ENCODE assay signal across 14 cellular contexts in genomic region chr1:100445565-100445964, GRCh38.
A peak's percentile ranks its signal among the peaks of the same experiment; 100 is the strongest.
DNase-seq lines count a peak whose midpoint lies in the region; ATAC-seq and TF ChIP-seq lines count a peak whose summit lies in the region.
"Had no signal": no experiment of that assay in that cellular context is flagged by ENCODE, and none has a peak within 500 bp of the region (broad histone marks: within the 10 kb centered on the region; RNA-seq: fewer than 3 reads in every experiment).

No MANE protein-coding gene starts in this region.

- H3K4me3 ChIP-seq in trophoblast cell (ENCODE audit: low read depth, low read length) = no peak overlapping the region
- no peak overlapping the region for H3K4me3 ChIP-seq in right lobe of liver
- no peak overlapping the region for H3K4me3 ChIP-seq in left lung
- H3K4me3 ChIP-seq: dorsolateral prefrontal cortex, thoracic aorta had no signal

- H3K79me2 ChIP-seq in trophoblast cell (ENCODE audit: control insufficient read depth, insufficient read depth, low read length, poor library complexity) = no peaks in the 10 kb centered on the region

- peak overlapping the region; percentile 42 for H3K4me3 Mint-ChIP-seq in activated CD4-positive, alpha-beta T cell treated with anti-CD3 and anti-CD28 coated beads, Interleukin-2, amount 10 ng/mL, durations not matched to agents 7 days and 5 days
- H3K4me3 Mint-ChIP-seq in T-cell = peak overlapping the region in 2 of 3 donors; percentile 51 to 75

- H3K79me1 ChIP-seq in trophoblast cell (ENCODE audit: low read length) = no peaks in the 10 kb centered on the region

- ATAC-seq in T-cell (replicated peaks in 1 of 4) (peak; percentile 60 to 83 (median 68)), right lobe of liver (no peak), left lung (no peak)

- peak overlapping the region; percentile 89 for H3K27ac Mint-ChIP-seq in activated CD4-positive, alpha-beta T cell treated with anti-CD3 and anti-CD28 coated beads, Interleukin-2, amount 10 ng/mL, durations not matched to agents 7 days and 5 days
- peak overlapping the region; percentile 95 to 98 for H3K27ac Mint-ChIP-seq in T-cell

- H3K27ac ChIP-seq in trophoblast cell (ENCODE audit: low read depth, low read length) (no peak overlapping the region), right lobe of liver (no peak overlapping the region), left lung (peak overlapping the region in 1 of 2 donors; percentile 48)
- H3K27ac ChIP-seq: dorsolateral prefrontal cortex, thoracic aorta had no signal

- peaks cover 73% of the 10 kb centered on the region for H3K36me3 Mint-ChIP-seq in activated CD4-positive, alpha-beta T cell treated with anti-CD3 and anti-CD28 coated beads, Interleukin-2, amount 10 ng/mL, durations not matched to agents 7 days and 5 days (ENCODE audit: low read depth)
- peaks cover 70% of the 10 kb centered on the region for H3K36me3 Mint-ChIP-seq in T-cell

- DNase-seq in activated CD4-positive, alpha-beta T cell treated with anti-CD3 and anti-CD28 coated beads, Interleukin-2, amount 10 ng/mL, durations not matched to agents 7 days and 5 days = peak; percentile 65
- no peak for DNase-seq in activated CD4-positive, alpha-beta T cell treated with anti-CD3 and anti-CD28 coated beads, Interleukin-2, amount 50 U/mL, for 1 hour
- DNase-seq in T-cell = peak in 25 of 34 experiments; percentile 17 to 65 (median 42)
- DNase-seq in central memory CD4-positive, alpha-beta T cell = peak; percentile 91
- DNase-seq in trophoblast cell = peak; percentile 17 to 88
- no peak for DNase-seq in right lobe of liver
- DNase-seq in amygdala (lab: John Stamatoyannopoulos, UW) = no peak
- no peak for DNase-seq in left lung
- DNase-seq: Caco-2; dorsolateral prefrontal cortex; GF-D8; NCI-H1436; stimulated activated CD4-positive, alpha-beta T cell treated with anti-CD3 and anti-CD28 coated beads, Interleukin-15, amount 100 ng/mL, for 24 hours had no signal

- H3K9me3 Mint-ChIP-seq in activated CD4-positive, alpha-beta T cell treated with anti-CD3 and anti-CD28 coated beads, Interleukin-2, amount 10 ng/mL, durations not matched to agents 7 days and 5 days = peaks cover 4% of the 10 kb centered on the region
- no peaks in the 10 kb centered on the region for H3K9me3 Mint-ChIP-seq in T-cell

- no peak overlapping the region for H3K23ac ChIP-seq in trophoblast cell (ENCODE audit: low read length)

- CTCF ChIA-PET in activated CD4-positive, alpha-beta T cell treated with anti-CD3 and anti-CD28 coated beads, Interleukin-2, amount 10 ng/mL, durations not matched to agents 7 days and 5 days (lab: Charles Lee) = interaction anchor here (1.3 kb wide), 1 partner anchor 11 kb away, joined by 4 read pairs; no protein-coding TSS in a partner anchor
- CTCF ChIA-PET in T-cell (lab: Charles Lee) = interaction anchor here (1.0 to 3.4 kb wide), 7 partner anchors 8 to 88 kb away, joined by 3 to 25 read pairs (median 4); no protein-coding TSS in a partner anchor

- no peak for TF ChIP-seq POLR2A in right lobe of liver (IDR thresholded peaks at IDR 0.05)

- H2BK5ac ChIP-seq in trophoblast cell (ENCODE audit: low read depth, low read length, poor library complexity) = no peak overlapping the region

- no peak for TF ChIP-seq CTCF in right lobe of liver (IDR thresholded peaks at IDR 0.05)
- TF ChIP-seq CTCF in left lung (IDR thresholded peaks at IDR 0.05) = no peak

- no peak overlapping the region for H3K4ac ChIP-seq in trophoblast cell (ENCODE audit: low read depth, low read length)

- H3K27me3 Mint-ChIP-seq in activated CD4-positive, alpha-beta T cell treated with anti-CD3 and anti-CD28 coated beads, Interleukin-2, amount 10 ng/mL, durations not matched to agents 7 days and 5 days = no peaks in the 10 kb centered on the region
- H3K27me3 Mint-ChIP-seq in T-cell = no peaks in the 10 kb centered on the region

- no peak overlapping the region for H2BK12ac ChIP-seq in trophoblast cell (ENCODE audit: low read length)

- no peak overlapping the region for H3K9ac ChIP-seq in trophoblast cell (ENCODE audit: low read length)

- no peak overlapping the region for H4K91ac ChIP-seq in trophoblast cell (ENCODE audit: low read depth, low read length)

- H3K36me3 ChIP-seq in trophoblast cell (ENCODE audit: control insufficient read depth in 1 of 2, insufficient read depth in 2 of 2, low read length in 2 of 2) (peaks cover 0 to 6% of the 10 kb centered on the region in 2 experiments), right lobe of liver (no peaks in the 10 kb centered on the region), left lung (no peaks in the 10 kb centered on the region)
- H3K36me3 ChIP-seq: thoracic aorta had no signal

- H4K12ac ChIP-seq in trophoblast cell (ENCODE audit: low read depth, low read length) = no peak overlapping the region

- intact Hi-C loops in right lobe of liver (cut with DNase I) = no loop called here
- intact Hi-C loops in left lung (cut with DNase I) = no loop called here

- no peak overlapping the region for H2AFZ ChIP-seq in trophoblast cell (ENCODE audit: insufficient read depth, low read length, poor library complexity)

- H3K4me1 Mint-ChIP-seq in activated CD4-positive, alpha-beta T cell treated with anti-CD3 and anti-CD28 coated beads, Interleukin-2, amount 10 ng/mL, durations not matched to agents 7 days and 5 days = peaks cover 85% of the 10 kb centered on the region
- H3K4me1 Mint-ChIP-seq in T-cell = peaks cover 85 to 89% (median 89%) of the 10 kb centered on the region in 3 donors

- POLR2A ChIA-PET in activated CD4-positive, alpha-beta T cell treated with anti-CD3 and anti-CD28 coated beads, Interleukin-2, amount 10 ng/mL, durations not matched to agents 7 days and 5 days (lab: Charles Lee) = no interaction called here
- POLR2A ChIA-PET in T-cell (lab: Charles Lee) = interaction anchor here in 1 of 2 donors (0.6 to 1.8 kb wide), 9 partner anchors 8 to 92 kb away, joined by 3 to 10 read pairs (median 4); no protein-coding TSS in a partner anchor

- no peak overlapping the region for H2AK5ac ChIP-seq in trophoblast cell (ENCODE audit: low read length)

- no peak overlapping the region for H4K8ac ChIP-seq in trophoblast cell (ENCODE audit: low read depth, low read length)

- H3K9me3 ChIP-seq in trophoblast cell (ENCODE audit: insufficient read depth, low read depth, low read length) = no peaks in the 10 kb centered on the region
- no peaks in the 10 kb centered on the region for H3K9me3 ChIP-seq in right lobe of liver
- H3K9me3 ChIP-seq in left lung = no peaks in the 10 kb centered on the region
- H3K9me3 ChIP-seq: Caco-2, thoracic aorta had no signal

- no peaks in the 10 kb centered on the region for H3K27me3 ChIP-seq in trophoblast cell (ENCODE audit: insufficient read depth, low read length)
- H3K27me3 ChIP-seq in right lobe of liver = no peaks in the 10 kb centered on the region
- H3K27me3 ChIP-seq in left lung = no peaks in the 10 kb centered on the region
- H3K27me3 ChIP-seq: dorsolateral prefrontal cortex had no signal

- no peak overlapping the region for H3K4me2 ChIP-seq in trophoblast cell (ENCODE audit: low read length)

- peaks cover 5 to 8% of the 10 kb centered on the region in 2 experiments for H3K4me1 ChIP-seq in trophoblast cell (ENCODE audit: control insufficient read depth in 1 of 2, insufficient read depth in 2 of 2, low read length in 2 of 2)
- H3K4me1 ChIP-seq in right lobe of liver = no peaks in the 10 kb centered on the region
- H3K4me1 ChIP-seq in left lung = peaks cover 3 to 30% of the 10 kb centered on the region in 2 donors

- no peak overlapping the region for H3K18ac ChIP-seq in trophoblast cell (ENCODE audit: low read length)

- no peak overlapping the region for H3K14ac ChIP-seq in trophoblast cell (ENCODE audit: low read length)

- H2BK120ac ChIP-seq in trophoblast cell (ENCODE audit: insufficient read depth, low read length, poor library complexity) = no peak overlapping the region

Comparison
In these comparisons a context has a peak if more than half of its experiments do, and no peak if none do; other contexts are left out.
1. DNase-seq: peak in activated CD4-positive, alpha-beta T cell treated with anti-CD3 and anti-CD28 coated beads, Interleukin-2, amount 10 ng/mL, durations not matched to agents 7 days and 5 days (single experiment), T-cell (25 of 34), central memory CD4-positive, alpha-beta T cell (single experiment) and trophoblast cell (2 of 2); none in activated CD4-positive, alpha-beta T cell treated with anti-CD3 and anti-CD28 coated beads, Interleukin-2, amount 50 U/mL, for 1 hour (single experiment), right lobe of liver (0 of 3), amygdala (0 of 56) and left lung (0 of 2).
2. ATAC-seq: peak in T-cell (4 of 4); none in right lobe of liver (0 of 4) and left lung (single experiment).